ENCODE assay signal across 8 cellular contexts in the genomic region with DNA sequence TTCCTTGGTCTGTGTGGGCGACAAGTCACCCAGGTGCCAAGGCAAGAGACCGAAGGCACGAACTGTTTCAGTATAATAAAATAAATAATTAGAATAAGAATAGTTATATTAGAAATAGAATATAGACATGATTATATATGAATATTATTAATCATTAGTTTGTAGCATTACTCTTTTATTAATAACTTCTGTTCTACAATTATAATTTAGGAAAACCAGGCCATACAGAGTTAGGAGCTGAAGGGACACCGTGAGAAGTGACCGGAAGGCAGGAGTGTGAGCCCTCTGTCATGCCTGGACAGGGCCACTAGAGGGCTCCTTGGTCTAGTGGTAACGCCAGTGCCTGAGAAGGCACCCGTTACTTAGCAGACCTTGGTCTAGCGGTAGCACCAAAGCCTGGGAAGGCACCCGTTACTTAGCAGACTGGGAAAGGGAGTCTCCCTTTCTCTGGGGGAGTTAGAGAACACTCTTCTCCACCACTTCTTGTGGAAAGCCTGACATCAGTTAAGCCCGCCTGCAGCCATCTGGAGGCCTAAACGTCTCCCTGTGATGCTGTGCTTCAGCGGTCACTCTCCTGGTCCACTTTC. TPM values are rescaled to one million over a fixed set of nuclear protein-coding genes. Genes with fewer than 3 reads are reported as not detected.
DNase-seq lines count a peak whose midpoint lies in the region; ATAC-seq, FAIRE-seq and TF ChIP-seq lines count a peak whose summit lies in the region.
"Not testable (repeated sequence)": the region's sequence is repeated elsewhere in the genome, so short reads cannot be mapped to it uniquely, and the experiment has no call there.

No MANE protein-coding gene starts in this region.

- not testable (repeated sequence) for H3F3A ChIP-seq in smooth muscle cell (ENCODE audit: low read depth)

- TF ChIP-seq CTCF in GM12872 (IDR thresholded peaks at IDR 0.05; ENCODE audit: insufficient read depth, low read depth, low read length) (peak; percentile 84), endothelial cell of umbilical vein (IDR thresholded peaks at IDR 0.05; ENCODE audit: extremely low read depth in 1 of 2, insufficient read depth in 1 of 2, low read depth in 1 of 2, low read length in 2 of 2) (peak; percentile 61 to 77), HepG2 (CRISPR knock-in tag; IDR thresholded peaks at IDR 0.05) (peak; percentile 94), smooth muscle cell (IDR thresholded peaks at IDR 0.05; ENCODE audit: borderline replicate concordance, insufficient read depth, poor library complexity, severe bottlenecking) (peak; percentile 71)

- H3K9ac ChIP-seq in endothelial cell of umbilical vein (replicated peaks; ENCODE audit: extremely low read depth, insufficient read depth, low read length) (peak overlapping the region; percentile 9), HepG2 (ENCODE audit: insufficient read depth, low read depth, low read length) (peak overlapping the region; percentile 65)
- H3K9ac ChIP-seq in smooth muscle cell (ENCODE audit: low read depth): not testable (repeated sequence)

- intact Hi-C loops in endothelial cell of umbilical vein (cut with micrococcal nuclease) (loop anchor here (1.0 to 2.0 kb wide), 4 partner anchors 53 to 424 kb away; a partner anchor contains a TSS), HepG2 (cut with micrococcal nuclease; ENCODE audit: unreplicated experiment) (loop anchor here (5.0 kb wide), 1 partner anchor 46 kb away; no protein-coding TSS in a partner anchor)

- not testable (repeated sequence) for H3K79me2 ChIP-seq in endothelial cell of umbilical vein (ENCODE audit: control insufficient read depth, insufficient read depth, low read length); HepG2 (ENCODE audit: insufficient read depth, low read length); smooth muscle cell (ENCODE audit: low read depth)

- not testable (repeated sequence) for H3K27ac ChIP-seq in endothelial cell of umbilical vein (ENCODE audit: insufficient read depth, low read depth, low read length)
- H3K27ac ChIP-seq in HepG2 (ENCODE audit: extremely low read length, insufficient read depth, low read length) (peak overlapping the region; percentile 64), smooth muscle cell (ENCODE audit: low read depth) (peak overlapping the region; percentile 1)

- FAIRE-seq in endothelial cell of umbilical vein (lab: Jason Lieb, UNC) (peak; percentile 96), HepG2 (lab: Jason Lieb, UNC) (peak; percentile 95)

- H3K9me3 ChIP-seq in endothelial cell of umbilical vein (replicated peaks; ENCODE audit: control insufficient read depth, insufficient read depth, low read length); HepG2 (ENCODE audit: low read length); smooth muscle cell (replicated peaks; ENCODE audit: low read depth): not testable (repeated sequence)

- H4K20me1 ChIP-seq in endothelial cell of umbilical vein (replicated peaks; ENCODE audit: control insufficient read depth, extremely low read depth, insufficient read depth, low read length); HepG2 (ENCODE audit: insufficient read depth, low read length); smooth muscle cell (ENCODE audit: low read depth): not testable (repeated sequence)

- H3K4me2 ChIP-seq in endothelial cell of umbilical vein (ENCODE audit: insufficient read depth, low read length): peak overlapping the region; percentile 55
- peak overlapping the region; percentile 100 for H3K4me2 ChIP-seq in HepG2 (ENCODE audit: low read depth, low read length)
- H3K4me2 ChIP-seq in smooth muscle cell: peak overlapping the region; percentile 82

- TF ChIP-seq EP300 in HepG2 (IDR thresholded peaks at IDR 0.05; ENCODE audit: low read depth in 2 of 2, low read length in 2 of 2); HepG2 (CRISPR knock-in tag; IDR thresholded peaks at IDR 0.05; ENCODE audit: borderline replicate concordance): not testable (repeated sequence)

- in situ Hi-C loops in HepG2 (cut with HindIII; ENCODE audit: extremely low pct_ligation_motif_present, low pct_unique_long_range_greater_than_20kb): not testable (repeated sequence)

- POLR2A ChIA-PET in endothelial cell of umbilical vein (lab: Charles Lee): not testable (repeated sequence)
- POLR2A ChIA-PET in HepG2 (lab: Yijun Ruan, JAX): interaction anchor here (0.6 to 2.1 kb wide), 21 partner anchors 12 to 460 kb away, joined by 3 to 13 read pairs (median 4); a partner anchor contains a TSS

- H3K4me3 ChIP-seq in endothelial cell of umbilical vein (replicated peaks in 1 of 3; ENCODE audit: insufficient read depth in 1 of 3, low read depth in 1 of 3, low read length in 3 of 3): peak overlapping the region in 1 of 3 experiments; percentile 23
- peak overlapping the region; percentile 54 to 69 (median 61) for H3K4me3 ChIP-seq in HepG2 (replicated peaks in 1 of 3; ENCODE audit: insufficient read depth in 1 of 3, low read depth in 2 of 3, low read length in 3 of 3)
- H3K4me3 ChIP-seq in smooth muscle cell: peak overlapping the region; percentile 48

- dilution Hi-C loops in endothelial cell of umbilical vein (cut with MboI; ENCODE audit: extremely low pct_ligation_motif_present, low sequenced_read_pairs): not testable (repeated sequence)

- not testable (repeated sequence) for H3K27me3 ChIP-seq in endothelial cell of umbilical vein (ENCODE audit: control insufficient read depth in 2 of 2, insufficient read depth in 2 of 2, low read length in 2 of 2); HepG2 (ENCODE audit: control insufficient read depth in 1 of 2, insufficient read depth in 2 of 2, low read length in 2 of 2); smooth muscle cell (ENCODE audit: low read depth)

- CTCF ChIA-PET in endothelial cell of umbilical vein (lab: Charles Lee): interaction anchor here (0.6 to 3.3 kb wide), 19 partner anchors 10 to 375 kb away, joined by 3 to 28 read pairs (median 4); a partner anchor contains a TSS
- CTCF ChIA-PET in HepG2 (lab: Yijun Ruan, JAX; ENCODE audit: low intra/inter-chr PET ratio, low total read pairs): interaction anchor here (0.6 to 1.1 kb wide), 4 partner anchors 47 to 172 kb away, joined by 3 to 4 read pairs (median 3); no protein-coding TSS in a partner anchor

- not testable (repeated sequence) for H3K36me3 ChIP-seq in endothelial cell of umbilical vein (ENCODE audit: control insufficient read depth in 2 of 2, extremely low read depth in 1 of 2, insufficient read depth in 2 of 2, low read length in 2 of 2); HepG2 (replicated peaks in 1 of 2; ENCODE audit: control insufficient read depth in 1 of 2, insufficient read depth in 2 of 2, low read length in 2 of 2); smooth muscle cell (ENCODE audit: low read depth)

- peak; percentile 77 for DNase-seq in A172 (ENCODE audit: low spot score)
- peak; percentile 36 for DNase-seq in NCI-H1105 (lab: John Stamatoyannopoulos, UW)
- DNase-seq in RPMI7951 (ENCODE audit: low read depth): peak; percentile 82
- peak; percentile 32 for DNase-seq in activated T-cell treated with anti-CD3 and anti-CD28 coated beads for 48 hours (ENCODE audit: low read depth)
- peak; percentile 69 for DNase-seq in endothelial cell of umbilical vein (ENCODE audit: low read depth, low spot score)
- DNase-seq in HepG2 (ENCODE audit: low spot score): peak; percentile 79
- peak; percentile 16 for DNase-seq in smooth muscle cell (lab: John Stamatoyannopoulos, UW; ENCODE audit: unreplicated experiment)

- peak; percentile 91 for ATAC-seq in HepG2

- not testable (repeated sequence) for H3K9me1 ChIP-seq in endothelial cell of umbilical vein (replicated peaks; ENCODE audit: control insufficient read depth, extremely low read depth, insufficient read depth, low read length)

- not testable (repeated sequence) for TF ChIP-seq POLR2A in endothelial cell of umbilical vein (IDR thresholded peaks at IDR 0.05; ENCODE audit: low read depth, low read length); HepG2 (IDR thresholded peaks at IDR 0.05; ENCODE audit: insufficient read depth in 1 of 2, low read depth in 2 of 2, low read length in 2 of 2)

- 11% methylated on average over 11 of the region's 12 CpGs for WGBS in HepG2 (ENCODE audit: low lambda C conversion rate)
- WGBS in smooth muscle cell (ENCODE audit: low lambda C conversion rate): 32% methylated on average over 12 of the region's 12 CpGs

- peak; percentile 78 for TF ChIP-seq RAD21 in HepG2 (CRISPR knock-in tag; IDR thresholded peaks at IDR 0.05)

- H2AFZ ChIP-seq in endothelial cell of umbilical vein (ENCODE audit: low read depth, low read length) (peak overlapping the region; percentile 79), HepG2 (ENCODE audit: low read length) (peak overlapping the region; percentile 84), smooth muscle cell (ENCODE audit: low read depth) (peak overlapping the region; percentile 24)

- not testable (repeated sequence) for H3K4me1 ChIP-seq in endothelial cell of umbilical vein (ENCODE audit: control insufficient read depth, extremely low read depth, insufficient read depth, low read length); smooth muscle cell (ENCODE audit: low read depth)
- H3K4me1 ChIP-seq in HepG2 (ENCODE audit: insufficient read depth, low read length): peaks cover 26% of the 10 kb centered on the region

- not testable (repeated sequence) for BruUV-seq in endothelial cell of umbilical vein (replicated peaks; lab: Mats Ljungman, UMichigan); HepG2 (replicated peaks; lab: Mats Ljungman, UMichigan)

RNA-seq across cellular contexts. Expression of a gene that starts 16.6 kb away (rescaled TPM):
- total RNA-seq in A172 (2014; rRNA removed; shearing (Covaris generic)): 0.02 and 0.07 TPM in 2 replicates
- total RNA-seq in RPMI7951 (2014; rRNA removed; shearing (Covaris generic)): under 0.01 TPM in 1 of 2 replicates, not detected in the other
- total RNA-seq in endothelial cell of umbilical vein (0.02 TPM in 1 of 2 replicates, not detected in the other), HepG2 (2016; rRNA removed; fragmentation: Illumina TruSeq; extraction: Trizol) (0.01 and 0.02 TPM in 2 replicates), smooth muscle cell (0.13 TPM in 2 replicates)
- polyA plus RNA-seq in endothelial cell of umbilical vein (0.01 TPM in 1 of 2 replicates, not detected in the other), HepG2 (2011; rRNA removed) (under 0.01 TPM in 1 of 2 replicates, not detected in the other), smooth muscle cell (0.05 TPM in 1 of 2 replicates, not detected in the other)
- 0.01 TPM in 1 of 2 replicates, not detected in the other for polyA plus RNA-seq in endothelial cell of umbilical vein (2011; cell fraction: cytosol; rRNA removed)
- 0.03 TPM in 2 replicates for polyA plus RNA-seq in endothelial cell of umbilical vein (2011; cell fraction: nucleus; rRNA removed)
- polyA plus RNA-seq in endothelial cell of umbilical vein (2012): not detected in 2 replicates
- 0.06 TPM in 1 of 2 replicates, not detected in the other for polyA minus RNA-seq in endothelial cell of umbilical vein
- polyA minus RNA-seq in endothelial cell of umbilical vein (2011; cell fraction: cytosol; rRNA and poly(A)+ RNA removed): not detected
- not detected in 2 replicates for polyA minus RNA-seq in endothelial cell of umbilical vein (2011; cell fraction: nucleus; rRNA and poly(A)+ RNA removed)
- under 0.01 TPM in 1 of 2 replicates, not detected in the other for total RNA-seq in HepG2 (2016; cell fraction: cytosol; rRNA removed; fragmentation: Illumina TruSeq; extraction: Trizol; ENCODE audit: low read depth)
- 0.02 and 0.03 TPM in 2 replicates for total RNA-seq in HepG2 (2016; cell fraction: insoluble cytoplasmic fraction; rRNA removed; fragmentation: Illumina TruSeq; extraction: Trizol)
- under 0.01 TPM in 1 of 2 replicates, not detected in the other for total RNA-seq in HepG2 (2016; cell fraction: membrane; rRNA removed; fragmentation: Illumina TruSeq; extraction: Trizol)
- total RNA-seq in HepG2 (2016; cell fraction: nucleus; rRNA removed; fragmentation: Illumina TruSeq; extraction: Trizol): not detected in 2 replicates
- not detected in 2 replicates for polyA plus RNA-seq in HepG2 (2011; cell fraction: cytosol; rRNA removed)
- polyA plus RNA-seq in HepG2 (2011; cell fraction: nucleus; rRNA removed): 0.02 TPM in 1 of 2 replicates, not detected in the other
- not detected in 2 replicates for polyA plus RNA-seq in HepG2 (2012)
- polyA plus RNA-seq in HepG2 (2016; cell fraction: cytosol; fragmentation: Illumina TruSeq; extraction: Trizol; ENCODE audit: low read depth): not detected in 2 replicates
- polyA plus RNA-seq in HepG2 (2016; cell fraction: insoluble cytoplasmic fraction; fragmentation: Illumina TruSeq; extraction: Trizol; ENCODE audit: low read depth): 0.02 TPM in 1 of 2 replicates, not detected in the other
- polyA plus RNA-seq in HepG2 (2016; cell fraction: membrane; fragmentation: Illumina TruSeq; extraction: Trizol; ENCODE audit: low read depth): 0.01 TPM in 1 of 2 replicates, not detected in the other
- 0.03 TPM in 1 of 2 replicates, not detected in the other for polyA plus RNA-seq in HepG2 (2016; cell fraction: nucleus; fragmentation: Illumina TruSeq; extraction: Trizol; ENCODE audit: insufficient read depth, low read depth)
- polyA minus RNA-seq in HepG2 (2011; rRNA and poly(A)+ RNA removed; ENCODE audit: low replicate concordance): not detected in 2 replicates
- polyA minus RNA-seq in HepG2 (2011; cell fraction: cytosol; rRNA and poly(A)+ RNA removed): not detected in 2 replicates
- polyA minus RNA-seq in HepG2 (2011; cell fraction: nucleus; rRNA and poly(A)+ RNA removed): not detected in 2 replicates

RNA-seq across cellular contexts. Expression of a gene that starts 54.0 kb away (rescaled TPM):
- 40.6 and 53.1 TPM in 2 replicates for total RNA-seq in A172 (2014; rRNA removed; shearing (Covaris generic))
- 45.1 and 52.7 TPM in 2 replicates for total RNA-seq in RPMI7951 (2014; rRNA removed; shearing (Covaris generic))
- total RNA-seq in endothelial cell of umbilical vein: 64.6 and 64.8 TPM in 2 replicates
- 40.7 and 44.3 TPM in 2 replicates for polyA plus RNA-seq in endothelial cell of umbilical vein
- 48.2 and 51.9 TPM in 2 replicates for polyA plus RNA-seq in endothelial cell of umbilical vein (2011; cell fraction: cytosol; rRNA removed)
- 114 and 117 TPM in 2 replicates for polyA plus RNA-seq in endothelial cell of umbilical vein (2011; cell fraction: nucleus; rRNA removed)
- polyA plus RNA-seq in endothelial cell of umbilical vein (2012): 44.0 and 48.2 TPM in 2 replicates
- 59.4 and 69.0 TPM in 2 replicates for polyA minus RNA-seq in endothelial cell of umbilical vein
- 18.6 TPM for polyA minus RNA-seq in endothelial cell of umbilical vein (2011; cell fraction: cytosol; rRNA and poly(A)+ RNA removed)
- 60.1 and 72.5 TPM in 2 replicates for polyA minus RNA-seq in endothelial cell of umbilical vein (2011; cell fraction: nucleus; rRNA and poly(A)+ RNA removed)
- total RNA-seq in HepG2 (2016; rRNA removed; fragmentation: Illumina TruSeq; extraction: Trizol): 33.2 and 40.3 TPM in 2 replicates
- total RNA-seq in HepG2 (2016; cell fraction: cytosol; rRNA removed; fragmentation: Illumina TruSeq; extraction: Trizol; ENCODE audit: low read depth): 10.7 and 10.9 TPM in 2 replicates
- 35.8 and 41.1 TPM in 2 replicates for total RNA-seq in HepG2 (2016; cell fraction: insoluble cytoplasmic fraction; rRNA removed; fragmentation: Illumina TruSeq; extraction: Trizol)
- 15.7 and 16.3 TPM in 2 replicates for total RNA-seq in HepG2 (2016; cell fraction: membrane; rRNA removed; fragmentation: Illumina TruSeq; extraction: Trizol)
- 35.4 and 45.5 TPM in 2 replicates for total RNA-seq in HepG2 (2016; cell fraction: nucleus; rRNA removed; fragmentation: Illumina TruSeq; extraction: Trizol)
- polyA plus RNA-seq in HepG2 (2011; rRNA removed): 64.2 and 81.8 TPM in 2 replicates
- 39.7 and 41.1 TPM in 2 replicates for polyA plus RNA-seq in HepG2 (2011; cell fraction: cytosol; rRNA removed)
- 145 and 160 TPM in 2 replicates for polyA plus RNA-seq in HepG2 (2011; cell fraction: nucleus; rRNA removed)
- 41.1 and 50.3 TPM in 2 replicates for polyA plus RNA-seq in HepG2 (2012)
- 2.1 and 2.8 TPM in 2 replicates for polyA plus RNA-seq in HepG2 (2016; cell fraction: cytosol; fragmentation: Illumina TruSeq; extraction: Trizol; ENCODE audit: low read depth)
- polyA plus RNA-seq in HepG2 (2016; cell fraction: insoluble cytoplasmic fraction; fragmentation: Illumina TruSeq; extraction: Trizol; ENCODE audit: low read depth): 28.1 and 29.2 TPM in 2 replicates
- polyA plus RNA-seq in HepG2 (2016; cell fraction: membrane; fragmentation: Illumina TruSeq; extraction: Trizol; ENCODE audit: low read depth): 5.8 and 6.2 TPM in 2 replicates
- 54.5 and 62.2 TPM in 2 replicates for polyA plus RNA-seq in HepG2 (2016; cell fraction: nucleus; fragmentation: Illumina TruSeq; extraction: Trizol; ENCODE audit: insufficient read depth, low read depth)
- 42.3 and 46.5 TPM in 2 replicates for polyA minus RNA-seq in HepG2 (2011; rRNA and poly(A)+ RNA removed; ENCODE audit: low replicate concordance)
- polyA minus RNA-seq in HepG2 (2011; cell fraction: cytosol; rRNA and poly(A)+ RNA removed): 22.8 and 24.4 TPM in 2 replicates
- 68.5 and 83.3 TPM in 2 replicates for polyA minus RNA-seq in HepG2 (2011; cell fraction: nucleus; rRNA and poly(A)+ RNA removed)
- 57.3 and 63.4 TPM in 2 replicates for total RNA-seq in smooth muscle cell
- polyA plus RNA-seq in smooth muscle cell: 45.4 and 53.7 TPM in 2 replicates

Comparison
In these comparisons a context has a peak if more than half of its experiments do, and no peak if none do; other contexts are left out.
1. DNase-seq: peak in every context shown above with its lines; median percentile 82 in RPMI7951; 79 in HepG2; 77 in A172; 69 in endothelial cell of umbilical vein; 36 in NCI-H1105; 32 in activated T-cell treated with anti-CD3 and anti-CD28 coated beads for 48 hours; 16 in smooth muscle cell.
2. H2AFZ ChIP-seq: peak in every context shown above with its lines; median percentile 84 in HepG2; 79 in endothelial cell of umbilical vein; 24 in smooth muscle cell.